In the genomic region with DNA sequence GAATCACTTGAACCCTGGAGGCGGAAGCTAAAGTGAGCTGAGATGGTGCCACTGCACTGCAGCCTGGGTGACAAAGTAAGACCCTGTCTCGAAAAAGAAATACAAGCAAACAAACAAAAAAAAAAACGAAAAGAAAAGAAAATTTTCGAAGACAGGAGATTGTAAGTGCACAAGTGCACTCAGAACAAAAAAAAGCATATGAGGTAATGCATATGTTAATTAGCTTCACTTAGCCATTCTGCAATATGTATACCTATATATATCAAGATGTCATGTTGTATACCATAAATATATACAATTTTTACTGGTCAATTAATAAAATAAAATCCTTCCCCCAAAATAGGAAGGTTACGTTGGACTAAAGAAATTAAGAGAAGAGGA, we compare ENCODE assay signal across 13 cellular contexts.
DNase-seq lines count a peak whose midpoint lies in the region; ATAC-seq, FAIRE-seq and TF ChIP-seq lines count a peak whose summit lies in the region.
"Had no signal": no experiment of that assay in that cellular context is flagged by ENCODE, and none has a peak within 500 bp of the region (broad histone marks: within the 10 kb centered on the region; RNA-seq: fewer than 3 reads in every experiment).

No MANE protein-coding gene starts in this region.

- H3K27me3 ChIP-seq in body of pancreas (no peaks in the 10 kb centered on the region), left lung (no peaks in the 10 kb centered on the region), spleen (replicated peaks in 1 of 7) (peaks cover 0 to 9% (median 0%) of the 10 kb centered on the region in 7 donors)

- no peak for TF ChIP-seq POLR2A in body of pancreas (IDR thresholded peaks at IDR 0.05)
- no peak for TF ChIP-seq POLR2A in spleen (IDR thresholded peaks at IDR 0.05)

- no peak overlapping the region for H3K27ac Mint-ChIP-seq in Calu3 (ENCODE audit: unreplicated experiment)
- H3K27ac Mint-ChIP-seq: B cell, naive B cell had no signal

- no peaks in the 10 kb centered on the region for H3K9me3 Mint-ChIP-seq in Calu3 (ENCODE audit: low read depth, unreplicated experiment)

- ATAC-seq in body of pancreas, result no peak
- no peak for ATAC-seq in left lung
- ATAC-seq in GM21515 (IDR thresholded peaks at IDR 0.05; ENCODE audit: unreplicated experiment), result no peak
- ATAC-seq in HG03280 (IDR thresholded peaks at IDR 0.05; ENCODE audit: unreplicated experiment), result no peak

- H3K9me3 ChIP-seq in body of pancreas, result no peaks in the 10 kb centered on the region
- no peaks in the 10 kb centered on the region for H3K9me3 ChIP-seq in left lung
- H3K9me3 ChIP-seq in spleen, result no peaks in the 10 kb centered on the region

- no peak for TF ChIP-seq CTCF in Calu3 (IDR thresholded peaks at IDR 0.05; ENCODE audit: unreplicated experiment)
- no peak for TF ChIP-seq CTCF in body of pancreas (IDR thresholded peaks at IDR 0.05)
- TF ChIP-seq CTCF in left lung (IDR thresholded peaks at IDR 0.05), result no peak
- no peak for TF ChIP-seq CTCF in spleen (IDR thresholded peaks at IDR 0.05 in 8 of 11, conservative IDR thresholded peaks at IDR 0.05 in 3 of 11)

- H3K27ac ChIP-seq in body of pancreas, result peak overlapping the region in 3 of 4 donors; percentile 30 to 77 (median 76)
- peak overlapping the region; percentile 68 to 75 for H3K27ac ChIP-seq in left lung
- H3K27ac ChIP-seq in spleen, result peak overlapping the region in 7 of 8 donors; percentile 73 to 89 (median 81)

- BruUV-seq in Calu3 (replicated peaks; lab: Mats Ljungman, UMichigan), result no TSS peak

- H3K4me1 ChIP-seq in body of pancreas (peaks cover 45% of the 10 kb centered on the region), left lung (peaks cover 31 to 59% of the 10 kb centered on the region in 2 donors), spleen (peaks cover 0 to 59% (median 36%) of the 10 kb centered on the region in 6 donors)

- H3K4me1 Mint-ChIP-seq in Calu3 (ENCODE audit: low read depth, unreplicated experiment), result peaks cover 31% of the 10 kb centered on the region

- FAIRE-seq in RCC 7860 (lab: Jason Lieb, UNC), result no peak

- intact Hi-C loops in Calu3 (cut with micrococcal nuclease; ENCODE audit: unreplicated experiment) (loop anchor here (5.0 to 10.0 kb wide), 2 partner anchors 71 to 92 kb away; no protein-coding TSS in a partner anchor), body of pancreas (cut with DNase I) (no loop called here), left lung (cut with DNase I) (no loop called here), spleen (cut with DNase I; ENCODE audit: low total_unique reads) (loop anchor here (10.0 kb wide), 1 partner anchor 101 kb away; no protein-coding TSS in a partner anchor)

- DNase-seq in Calu3 (no peak), body of pancreas (no peak), left lung (no peak), spleen (no peak), hepatic stellate cell (ENCODE audit: low spot score) (no peak), RCC 7860 (ENCODE audit: low spot score) (no peak)
- DNase-seq: activated CD4-positive, alpha-beta T cell treated with anti-CD3 and anti-CD28 coated beads for 4 hours; activated T-cell treated with anti-CD3 and anti-CD28 coated beads, Interleukin-2, amount 50 U/mL, for 48 hours; naive B cell; T-helper 1 cell had no signal

- CTCF ChIA-PET in Calu3 (lab: Charles Lee), result interaction anchor here (0.6 to 0.7 kb wide), 2 partner anchors 16 to 49 kb away, joined by 3 read pairs; no protein-coding TSS in a partner anchor

- H3K4me3 Mint-ChIP-seq in Calu3 (ENCODE audit: low read depth, unreplicated experiment), result peak overlapping the region; percentile 58
- H3K4me3 Mint-ChIP-seq: B cell, naive B cell had no signal

- H3K27me3 Mint-ChIP-seq in Calu3 (ENCODE audit: unreplicated experiment), result no peaks in the 10 kb centered on the region

- H3K36me3 ChIP-seq in body of pancreas (replicated peaks in 1 of 2; ENCODE audit: insufficient read depth in 1 of 2, low read depth in 2 of 2) (no peaks in the 10 kb centered on the region), left lung (no peaks in the 10 kb centered on the region), spleen (no peaks in the 10 kb centered on the region)

- H3K4me3 ChIP-seq in body of pancreas, result no peak overlapping the region
- no peak overlapping the region for H3K4me3 ChIP-seq in left lung
- peak overlapping the region in 1 of 8 donors; percentile 5 for H3K4me3 ChIP-seq in spleen

- 51 to 60% methylated on average over 5 of the region's 5 CpGs for WGBS in body of pancreas, 2 donors
- 53 to 89% (median 57%) methylated on average over 5 of the region's 5 CpGs for WGBS in spleen, 5 donors

- H3K36me3 Mint-ChIP-seq in Calu3 (ENCODE audit: insufficient read depth, unreplicated experiment), result peaks cover 14% of the 10 kb centered on the region
- H3K36me3 Mint-ChIP-seq: naive B cell had no signal

Comparison
In these comparisons a context has a peak if more than half of its experiments do, and no peak if none do; other contexts are left out.
1. intact Hi-C loops: an anchor here in Calu3 (5.0 to 10.0 kb wide) and spleen (10.0 kb wide); none called in body of pancreas and left lung.